23 cellular contexts compared by ENCODE assay signal in the genomic region with DNA sequence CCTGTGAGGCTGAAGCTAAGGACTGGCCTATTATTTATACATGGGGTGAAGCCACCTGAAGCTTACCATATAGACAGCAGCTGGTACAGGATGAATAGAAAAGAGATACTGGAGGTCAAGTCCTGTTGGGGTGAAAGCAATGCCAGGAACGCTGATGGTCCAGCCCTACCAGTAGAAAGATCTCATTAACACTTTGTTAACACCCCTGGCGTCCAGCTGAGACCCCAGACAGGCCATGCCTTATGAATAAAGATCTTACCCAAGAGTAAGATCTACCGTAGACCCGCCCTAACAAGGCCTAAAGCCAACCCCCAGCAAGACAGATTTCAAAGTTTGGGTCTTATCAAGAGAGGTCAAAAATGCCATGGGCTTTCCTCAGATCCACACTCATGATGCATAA.
"Had no signal": no experiment of that assay in that cellular context is flagged by ENCODE, and none has a peak within 500 bp of the region (broad histone marks: within the 10 kb centered on the region; RNA-seq: fewer than 3 reads in every experiment).

No MANE protein-coding gene starts in this region.

- H3K9me3 Mint-ChIP-seq: dendritic cell treated with granulocyte-macrophage colony-stimulating factor and Interleukin-4, amounts not matched to agents 40 ng/mL and 50 ng/mL, for 4 days; effector memory CD8-positive, alpha-beta T cell; immature natural killer cell; naive thymus-derived CD4-positive, alpha-beta T cell had no signal

- H3K4me1 ChIP-seq: colonic mucosa, esophagus muscularis mucosa, foreskin keratinocyte, gastroesophageal sphincter, lower lobe of right lung had no signal

- H3K36me3 ChIP-seq: colonic mucosa had no signal

- H3K27me3 Mint-ChIP-seq: dendritic cell treated with granulocyte-macrophage colony-stimulating factor and Interleukin-4, amounts not matched to agents 40 ng/mL and 50 ng/mL, for 4 days; effector memory CD8-positive, alpha-beta T cell; naive thymus-derived CD4-positive, alpha-beta T cell had no signal

- H3K9me3 ChIP-seq: colonic mucosa, esophagus muscularis mucosa, gastroesophageal sphincter, heart left ventricle, left ventricle myocardium inferior, lower lobe of right lung had no signal

- H3K4me3 Mint-ChIP-seq: dendritic cell treated with granulocyte-macrophage colony-stimulating factor and Interleukin-4, amounts not matched to agents 40 ng/mL and 50 ng/mL, for 4 days; effector memory CD8-positive, alpha-beta T cell; immature natural killer cell; naive thymus-derived CD4-positive, alpha-beta T cell had no signal

- H3K4me3 ChIP-seq: colonic mucosa, esophagus muscularis mucosa, gastroesophageal sphincter, heart left ventricle, hepatocyte, left ventricle myocardium inferior, lower lobe of right lung had no signal

- DNase-seq: colonic mucosa; cortex of kidney; effector CD8-positive, alpha-beta T cell; effector memory CD8-positive, alpha-beta T cell; foreskin keratinocyte; heart left ventricle; hypothalamus; immature natural killer cell; islet precursor cell; kidney; kidney glomerular epithelial cell; left colon; left ventricle myocardium inferior; lower lobe of right lung; mesenchymal stem cell; midbrain; naive thymus-derived CD4-positive, alpha-beta T cell had no signal

- H3K4me2 ChIP-seq: hepatocyte had no signal

- H3K27ac ChIP-seq: colonic mucosa, esophagus muscularis mucosa, foreskin keratinocyte, gastroesophageal sphincter, heart left ventricle, hepatocyte, left ventricle myocardium inferior, lower lobe of right lung had no signal

- H3K79me2 ChIP-seq: hepatocyte had no signal

- FAIRE-seq: endothelial cell of umbilical vein, frontal cortex, kidney had no signal

- H3K27me3 ChIP-seq: colonic mucosa, esophagus muscularis mucosa, foreskin keratinocyte, gastroesophageal sphincter, heart left ventricle, hepatocyte had no signal

- H3K27ac Mint-ChIP-seq: dendritic cell treated with granulocyte-macrophage colony-stimulating factor and Interleukin-4, amounts not matched to agents 40 ng/mL and 50 ng/mL, for 4 days; effector memory CD8-positive, alpha-beta T cell; immature natural killer cell; naive thymus-derived CD4-positive, alpha-beta T cell had no signal
